Comparison of ENCODE assay signal across 23 cellular contexts in genomic region chr14:72514660-72515025, GRCh38.
"Had no signal": no experiment of that assay in that cellular context is flagged by ENCODE, and none has a peak within 500 bp of the region (broad histone marks: within the 10 kb centered on the region; RNA-seq: fewer than 3 reads in every experiment).

No MANE protein-coding gene starts in this region.

- H3K36me3 ChIP-seq: esophagus muscularis mucosa, heart left ventricle, suprapubic skin, tibial nerve had no signal

- H3K27ac Mint-ChIP-seq: activated B cell treated with CpG ODN at 0.5 μM for 24 hours; activated CD8-positive, alpha-beta T cell treated with anti-CD3 and anti-CD28 coated beads for 36 hours; activated T-helper 17 cell treated with anti-CD3 and anti-CD28 coated beads, Interleukin-2, amount 50 U/mL, for 72 hours; dendritic cell treated with granulocyte-macrophage colony-stimulating factor and Interleukin-4, amounts not matched to agents 40 ng/mL and 50 ng/mL, for 4 days; immature natural killer cell had no signal

- H3K4me3 ChIP-seq: esophagus muscularis mucosa, heart left ventricle, suprapubic skin, tibial nerve had no signal

- H3K4me3 Mint-ChIP-seq: activated B cell treated with CpG ODN at 0.5 μM for 24 hours; activated CD8-positive, alpha-beta T cell treated with anti-CD3 and anti-CD28 coated beads for 36 hours; activated T-cell treated with anti-CD3 and anti-CD28 coated beads, Interleukin-2, amount 50 U/mL, for 4 hours; activated T-helper 17 cell treated with anti-CD3 and anti-CD28 coated beads, Interleukin-2, amount 50 U/mL, for 72 hours; dendritic cell treated with granulocyte-macrophage colony-stimulating factor and Interleukin-4, amounts not matched to agents 40 ng/mL and 50 ng/mL, for 4 days; immature natural killer cell; naive thymus-derived CD4-positive, alpha-beta T cell; neural crest cell had no signal

- H3K27me3 Mint-ChIP-seq: activated B cell treated with CpG ODN at 0.5 μM for 24 hours; activated T-helper 17 cell treated with anti-CD3 and anti-CD28 coated beads, Interleukin-2, amount 50 U/mL, for 72 hours had no signal

- DNase-seq: activated B cell treated with CpG ODN at 0.5 μM for 24 hours; activated CD4-positive, alpha-beta T cell treated with anti-CD3 and anti-CD28 coated beads, Interleukin-2, amount 50 U/mL, for 1 hour; activated CD8-positive, alpha-beta T cell treated with anti-CD3 and anti-CD28 coated beads for 36 hours; activated gamma-delta T cell treated with Interleukin-2 at 50 U/mL for 16 hours; activated naive CD4-positive, alpha-beta T cell treated with anti-CD3 and anti-CD28 coated beads, Interleukin-2, amount 50 U/mL, for 16 hours; activated T-cell treated with anti-CD3 and anti-CD28 coated beads, Interleukin-2, amount 50 U/mL, for 4 hours; central memory CD4-positive, alpha-beta T cell; heart left ventricle; occipital lobe; right cardiac atrium; stimulated activated CD4-positive, alpha-beta T cell treated with anti-CD3 and anti-CD28 coated beads, Interleukin-15, amount 100 ng/mL, for 24 hours; stimulated activated CD4-positive, alpha-beta T cell treated with anti-CD3 and anti-CD28 coated beads, Interleukin-2, amount 100 ng/mL, for 24 hours; stimulated activated naive CD4-positive, alpha-beta T cell had no signal

- H3K4me1 ChIP-seq: foreskin keratinocyte had no signal

- FAIRE-seq: astrocyte had no signal

- H3K27ac ChIP-seq: esophagus muscularis mucosa, foreskin keratinocyte, heart left ventricle, suprapubic skin, tibial nerve had no signal

- H3K27me3 ChIP-seq: heart left ventricle, suprapubic skin, tibial nerve had no signal

- H3K36me3 Mint-ChIP-seq: immature natural killer cell had no signal

- H3K9me3 Mint-ChIP-seq: activated B cell treated with CpG ODN at 0.5 μM for 24 hours; activated T-helper 17 cell treated with anti-CD3 and anti-CD28 coated beads, Interleukin-2, amount 50 U/mL, for 72 hours; dendritic cell treated with granulocyte-macrophage colony-stimulating factor and Interleukin-4, amounts not matched to agents 40 ng/mL and 50 ng/mL, for 4 days; neural crest cell had no signal

- H3K9me3 ChIP-seq: heart left ventricle, suprapubic skin, tibial nerve had no signal
